In genomic region chr1:170789063-170789462, GRCh38 we compare ENCODE assay signal across 15 cellular contexts.
"Had no signal": no experiment of that assay in that cellular context is flagged by ENCODE, and none has a peak within 500 bp of the region (broad histone marks: within the 10 kb centered on the region; RNA-seq: fewer than 3 reads in every experiment).

No MANE protein-coding gene starts in this region.

- H3K9me3 ChIP-seq: psoas muscle had no signal

- ATAC-seq: activated CD8-positive, alpha-beta T cell treated with anti-CD3 and anti-CD28 coated beads for 36 hours; activated T-cell treated with anti-CD3 and anti-CD28 coated beads, Interleukin-2, amount 50 U/mL, for 72 hours; psoas muscle; sciatic nerve had no signal

- H3K27ac ChIP-seq: psoas muscle, VCaP had no signal

- DNase-seq: activated CD8-positive, alpha-beta memory T cell treated with anti-CD3 and anti-CD28 coated beads, Interleukin-2, amount 50 U/mL, for 4 hours; activated CD8-positive, alpha-beta T cell treated with anti-CD3 and anti-CD28 coated beads for 36 hours; activated gamma-delta T cell treated with Interleukin-2 at 50 U/mL for 16 hours; activated naive CD8-positive, alpha-beta T cell treated with anti-CD3 and anti-CD28 coated beads for 36 hours; activated T-cell treated with anti-CD3 and anti-CD28 coated beads, Interleukin-2, amount 50 U/mL, for 72 hours; endodermal cell; erythroblast; hippocampal formation; psoas muscle; stimulated activated CD4-positive, alpha-beta T cell treated with anti-CD3 and anti-CD28 coated beads, Interleukin-2, amount 100 ng/mL, for 24 hours; stimulated activated naive CD4-positive, alpha-beta T cell; substantia nigra; trophoblast cell had no signal

- H3K4me3 ChIP-seq: psoas muscle had no signal
